9 cellular contexts compared by ENCODE assay signal in genomic region chr2:119240311-119241204, GRCh38. TPM values are rescaled to one million over a fixed set of nuclear protein-coding genes. Genes with fewer than 3 reads are reported as not detected.
DNase-seq lines count a peak whose midpoint lies in the region; ATAC-seq, FAIRE-seq and TF ChIP-seq lines count a peak whose summit lies in the region.
"Had no signal": no experiment of that assay in that cellular context is flagged by ENCODE, and none has a peak within 500 bp of the region (broad histone marks: within the 10 kb centered on the region; RNA-seq: fewer than 3 reads in every experiment).

No MANE protein-coding gene starts in this region.

- peak overlapping the region in 1 of 2 experiments; percentile 24; a peak in 3 of 4 replicates for H3K4me2 ChIP-seq in H1 (ENCODE audit: insufficient read depth in 1 of 2, low read depth in 2 of 2, low read length in 2 of 2)

- H3K36me3 ChIP-seq in H1 (ENCODE audit: control insufficient read depth in 2 of 4, insufficient read depth in 4 of 4, low read length in 3 of 4) (no peaks in the 10 kb centered on the region; a peak in 1 of 8 replicates), mucosa of stomach (ENCODE audit: control insufficient read depth, insufficient read depth, low read length) (no peaks in the 10 kb centered on the region)

- no peak for TF ChIP-seq POLR2A in H1 (IDR thresholded peaks at IDR 0.05; ENCODE audit: control extremely low read depth in 1 of 2, low read depth in 2 of 2, low read length in 2 of 2)

- ATAC-seq in HG03469 (IDR thresholded peaks at IDR 0.05; ENCODE audit: unreplicated experiment) (no peak), HG02759 (IDR thresholded peaks at IDR 0.05; ENCODE audit: unreplicated experiment) (no peak)

- H2BK120ac ChIP-seq in H1 (replicated peaks; ENCODE audit: low read depth, low read length) = no peak overlapping the region

- no peak for TF ChIP-seq EP300 in H1 (IDR thresholded peaks at IDR 0.05; ENCODE audit: borderline replicate concordance in 1 of 2, low read depth in 2 of 2, low read length in 2 of 2)

- peak overlapping the region; percentile 95 for H2BK5ac ChIP-seq in H1 (ENCODE audit: low read depth, low read length)

- H3K23ac ChIP-seq in H1 (ENCODE audit: insufficient read length) = no peak overlapping the region

- no peaks in the 10 kb centered on the region for H3K79me2 ChIP-seq in H1 (ENCODE audit: control insufficient read depth in 1 of 2, insufficient read depth in 2 of 2, low read length in 2 of 2)

- H2BK15ac ChIP-seq in H1 (ENCODE audit: low read length) = peak overlapping the region; percentile 46

- H2AFZ ChIP-seq in H1 (ENCODE audit: low read length) = no peak overlapping the region

- no peaks in the 10 kb centered on the region for H3K27me3 ChIP-seq in H1 (replicated peaks in 1 of 4; ENCODE audit: control insufficient read depth in 3 of 4, extremely low read depth in 1 of 4, insufficient read depth in 3 of 4, low read length in 3 of 4)
- no peaks in the 10 kb centered on the region for H3K27me3 ChIP-seq in mucosa of stomach (ENCODE audit: control insufficient read depth, insufficient read depth, low read length)

- H2BK12ac ChIP-seq in H1 (ENCODE audit: low read depth, low read length) = peak overlapping the region; percentile 94; the same call in 1 of the 2 replicates

- H4K20me1 ChIP-seq in H1 (replicated peaks in 1 of 2; ENCODE audit: control insufficient read depth in 1 of 2, insufficient read depth in 2 of 2, low read length in 2 of 2) = peaks cover 2 to 3% of the 10 kb centered on the region in 2 experiments

- no peak overlapping the region for H3K4me3 ChIP-seq in H1 (ENCODE audit: extremely low read depth in 1 of 4, insufficient read depth in 2 of 4, low read depth in 3 of 4, low read length in 4 of 4)
- no peak overlapping the region for H3K4me3 ChIP-seq in mucosa of stomach (ENCODE audit: low read length)

- H3K56ac ChIP-seq in H1 (replicated peaks; ENCODE audit: insufficient read length, low read depth, low read length) = no peak overlapping the region

- WGBS in H1 (ENCODE audit: extremely low coverage in 1 of 2, insufficient coverage in 1 of 2, insufficient read length in 1 of 2, insufficient replicate concordance in 2 of 2, low coverage in 1 of 2, low lambda C conversion rate in 2 of 2, missing lambda C conversion rate in 1 of 2), 2 experiments = 75% methylated on average over 14 of the region's 15 CpGs; no CpG with 5 or more reads in 1 of the 2 experiments

- TF ChIP-seq RAD21 in H1 (IDR thresholded peaks at IDR 0.05 in 1 of 2, conservative IDR thresholded peaks at IDR 0.05 in 1 of 2; ENCODE audit: low read depth in 2 of 2, low read length in 2 of 2) = no peak

- FAIRE-seq in H1 (lab: Jason Lieb, UNC) = no peak
- FAIRE-seq: GM18507 had no signal

- POLR2A ChIA-PET in H1 (lab: Charles Lee; ENCODE audit: partially characterized antibody) = interaction anchor here (0.6 to 1.9 kb wide), 3 partner anchors 13 to 45 kb away, joined by 4 to 8 read pairs (median 5); no protein-coding TSS in a partner anchor

- DNase-seq in DMS79 (lab: John Stamatoyannopoulos, UW) = peak; percentile 86
- DNase-seq in NCI-H2196 (lab: John Stamatoyannopoulos, UW; ENCODE audit: unreplicated experiment) = peak; percentile 97
- DNase-seq in H1 (ENCODE audit: low read depth in 1 of 2, low spot score in 2 of 2) = no peak
- no peak for DNase-seq in GM10266 (ENCODE audit: extremely low spot score)
- no peak for DNase-seq in retina

- TF ChIP-seq CTCF in H1 (IDR thresholded peaks at IDR 0.05; ENCODE audit: control extremely low read depth in 1 of 3, insufficient read depth in 1 of 3, low read depth in 1 of 3, low read length in 3 of 3) (no peak), GM10266 (IDR thresholded peaks at IDR 0.05; ENCODE audit: control insufficient read depth, insufficient read depth, low read depth, missing control alignments) (no peak)

- peak overlapping the region; percentile 95 for H3K18ac ChIP-seq in H1 (ENCODE audit: extremely low read depth, low read length)

- peak overlapping the region; percentile 40; the same call in 1 of the 2 replicates for H3K27ac ChIP-seq in H1 (ENCODE audit: low read depth, low read length)

- H2AK5ac ChIP-seq in H1 (ENCODE audit: low read depth, low read length) = peak overlapping the region; percentile 75; the same call in 1 of the 2 replicates

- H4K8ac ChIP-seq in H1 (ENCODE audit: extremely low read depth, insufficient read depth, low read length) = no peak overlapping the region; the same call in 1 of the 2 replicates

- peak overlapping the region; percentile 5 for H4K5ac ChIP-seq in H1 (ENCODE audit: insufficient read length, low read depth, low read length)

- peak overlapping the region; percentile 24 for H3K4ac ChIP-seq in H1 (replicated peaks; ENCODE audit: insufficient read length, low read depth, low read length)

- CTCF ChIA-PET in H1 (lab: Charles Lee; ENCODE audit: partially characterized antibody) = interaction anchor here (0.6 to 5.0 kb wide), 14 partner anchors 9 to 1066 kb away, joined by 3 to 24 read pairs (median 4); no protein-coding TSS in a partner anchor

- H2BK20ac ChIP-seq in H1 (ENCODE audit: low read length) = no peak overlapping the region; the same call in 1 of the 2 replicates

- H3K9me3 ChIP-seq in H1 (ENCODE audit: insufficient read depth in 2 of 2, low read depth in 1 of 2, low read length in 1 of 2) (no peaks in the 10 kb centered on the region), mucosa of stomach (ENCODE audit: control insufficient read depth, low read length) (no peaks in the 10 kb centered on the region)

- H3K79me1 ChIP-seq in H1 (ENCODE audit: low read depth, low read length) = peaks cover under 1% of the 10 kb centered on the region; the same call in 1 of the 2 replicates

- H3K9ac ChIP-seq in H1 (replicated peaks in 1 of 4; ENCODE audit: extremely low read depth in 1 of 4, low read depth in 3 of 4, low read length in 3 of 4) (no peak overlapping the region), mucosa of stomach (ENCODE audit: low read length) (peak overlapping the region; percentile 37)

- H3K23me2 ChIP-seq in H1 (ENCODE audit: low read depth, low read length) = no peaks in the 10 kb centered on the region

- H4K91ac ChIP-seq in H1 (replicated peaks; ENCODE audit: insufficient read length, low read length) = peak overlapping the region; percentile 77

- no peak overlapping the region for H3K14ac ChIP-seq in H1 (ENCODE audit: insufficient read length)

- H3K4me1 ChIP-seq in H1 (replicated peaks in 1 of 4; ENCODE audit: control insufficient read depth in 3 of 4, insufficient read depth in 4 of 4, low read length in 3 of 4) (peaks cover 6 to 22% (median 14%) of the 10 kb centered on the region in 4 experiments), mucosa of stomach (ENCODE audit: control insufficient read depth, insufficient read depth, low read length) (peaks cover 32% of the 10 kb centered on the region)

TF ChIP-seq in H1, 55 proteins besides CTCF, POLR2A, EP300 and RAD21:
- no peak for TF ChIP-seq TBP (IDR thresholded peaks at IDR 0.05; ENCODE audit: low read depth, low read length)
- TF ChIP-seq CTBP2 (IDR thresholded peaks at IDR 0.05; ENCODE audit: borderline replicate concordance, insufficient read depth, insufficient read length, low read length) = no peak
- TF ChIP-seq HDAC2 (IDR thresholded peaks at IDR 0.05; ENCODE audit: borderline replicate concordance in 1 of 2, low read depth in 2 of 2, low read length in 2 of 2) = no peak
- TF ChIP-seq E2F6 (IDR thresholded peaks at IDR 0.05) = no peak
- no peak for TF ChIP-seq CHD2 (IDR thresholded peaks at IDR 0.05; ENCODE audit: low read length)

RNA-seq across cellular contexts. Expression of gene STEAP3, which starts 16.9 kb away (rescaled TPM):
- total RNA-seq in H1 (2021; fragmentation: NEBNext Ultra II Directional; extraction: Animal tissue kit (Norgen Biotek cat#: 25700)) = 21.7 and 22.2 TPM in 2 replicates
- 27.9 and 40.1 TPM in 2 replicates for polyA plus RNA-seq in H1 (2011; rRNA removed)
- 18.9 TPM for polyA plus RNA-seq in H1 (2011; cell fraction: cytosol; rRNA removed)
- polyA plus RNA-seq in H1 (2011; cell fraction: nucleus; rRNA removed) = 37.7 TPM
- 18.7 to 23.4 TPM (median 21.9 TPM) in 4 replicates for polyA plus RNA-seq in H1 (2012, experiment 1 of 2)
- 19.4 TPM for polyA plus RNA-seq in H1 (2012, experiment 2 of 2)
- 25.2 TPM for polyA plus RNA-seq in H1 (2013, experiment 1 of 2)
- 25.2 TPM for polyA plus RNA-seq in H1 (2013, experiment 2 of 2)
- 21.9 and 35.2 TPM in 2 replicates for polyA minus RNA-seq in H1 (2011; rRNA and poly(A)+ RNA removed)
- polyA minus RNA-seq in H1 (2011; cell fraction: cytosol; rRNA and poly(A)+ RNA removed) = 23.3 TPM
- 23.5 TPM for polyA minus RNA-seq in H1 (2011; cell fraction: nucleus; rRNA and poly(A)+ RNA removed)

Comparison
In these comparisons a context has a peak if more than half of its experiments do, and no peak if none do; other contexts are left out.
1. DNase-seq: peak in DMS79 (single experiment) and NCI-H2196 (single experiment); none in H1 (0 of 2), GM10266 (single experiment) and retina (single experiment).